In the genomic region with DNA sequence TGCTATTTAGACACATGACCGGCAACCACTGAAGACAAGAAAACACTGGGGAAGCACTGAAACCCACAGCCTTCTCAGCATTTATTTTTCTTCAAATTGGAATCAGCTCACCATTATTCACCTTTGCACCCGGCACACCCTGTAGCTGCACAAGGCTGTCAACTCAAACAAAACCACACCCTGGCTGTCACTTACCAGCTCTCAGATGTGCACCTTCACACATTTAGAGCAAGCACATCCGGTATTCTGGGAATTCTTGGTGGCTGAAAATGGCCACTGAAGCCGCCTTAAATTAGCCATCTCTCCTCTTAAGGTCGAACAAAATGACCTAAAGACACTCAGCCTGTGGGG, we compare ENCODE assay signal across 8 cellular contexts. TPM values are rescaled to one million over a fixed set of nuclear protein-coding genes. Genes with fewer than 3 reads are reported as not detected.
DNase-seq lines count a peak whose midpoint lies in the region; ATAC-seq and TF ChIP-seq lines count a peak whose summit lies in the region.

No MANE protein-coding gene starts in this region.

- WGBS in ovary, 3 donors: 40 to 55% (median 54%) methylated on average over 5 of the region's 5 CpGs

- H3K4me3 ChIP-seq in fibroblast of villous mesenchyme (ENCODE audit: low read depth, low read length) (peak overlapping the region; percentile 44), ovary (no peak overlapping the region)

- TF ChIP-seq CTCF in fibroblast of villous mesenchyme (IDR thresholded peaks at IDR 0.05; ENCODE audit: insufficient read depth, low read depth, low read length) (no peak), ovary (IDR thresholded peaks at IDR 0.05) (no peak)

- H3K9me3 ChIP-seq in ovary: no peaks in the 10 kb centered on the region

- ATAC-seq in Right ventricle myocardium superior (ENCODE audit: poor library complexity) (peak; percentile 2), left ventricle myocardium superior (no peak), HG03280 (IDR thresholded peaks at IDR 0.05; ENCODE audit: unreplicated experiment) (peak; percentile 16)
- ATAC-seq in activated CD8-positive, alpha-beta memory T cell treated with anti-CD3 and anti-CD28 coated beads, Interleukin-2, amount 10 ng/mL, durations not matched to agents 7 days and 5 days: peak; percentile 57

- DNase-seq in Right ventricle myocardium superior (no peak), left ventricle myocardium superior (no peak), fibroblast of villous mesenchyme (ENCODE audit: low read depth) (no peak), ovary (no peak), HuH-7.5 (ENCODE audit: low spot score) (no peak)
- peak; percentile 93 for DNase-seq in activated CD8-positive, alpha-beta memory T cell treated with anti-CD3 and anti-CD28 coated beads, Interleukin-2, amount 10 ng/mL, durations not matched to agents 7 days and 5 days
- peak; percentile 53 for DNase-seq in stimulated activated CD4-positive, alpha-beta T cell treated with anti-CD3 and anti-CD28 coated beads, Interleukin-4, amount 100 ng/mL, for 1 hour

- H3K9me3 Mint-ChIP-seq in activated CD8-positive, alpha-beta memory T cell treated with anti-CD3 and anti-CD28 coated beads, Interleukin-2, amount 10 ng/mL, durations not matched to agents 7 days and 5 days (ENCODE audit: low read depth): no peaks in the 10 kb centered on the region

- TF ChIP-seq POLR2A in ovary (IDR thresholded peaks at IDR 0.05): no peak

- CTCF ChIA-PET in activated CD8-positive, alpha-beta memory T cell treated with anti-CD3 and anti-CD28 coated beads, Interleukin-2, amount 10 ng/mL, durations not matched to agents 7 days and 5 days (lab: Charles Lee): interaction anchor here (0.7 to 4.5 kb wide), 17 partner anchors 11 to 686 kb away, joined by 3 to 28 read pairs (median 4); a partner anchor contains a TSS

- peaks cover 7% of the 10 kb centered on the region for H3K27me3 ChIP-seq in ovary

- intact Hi-C loops in Right ventricle myocardium superior (cut with DNase I): loop anchor here (10.0 kb wide), 1 partner anchor 148 kb away; a partner anchor contains a TSS
- intact Hi-C loops in left ventricle myocardium superior (cut with micrococcal nuclease): no loop called here
- intact Hi-C loops in ovary (cut with DNase I): loop anchor here in 1 of 4 donors (10.0 kb wide), 1 partner anchor 148 kb away; a partner anchor contains a TSS

- no peaks in the 10 kb centered on the region for H3K36me3 ChIP-seq in ovary

- H3K27ac Mint-ChIP-seq in activated CD8-positive, alpha-beta memory T cell treated with anti-CD3 and anti-CD28 coated beads, Interleukin-2, amount 10 ng/mL, durations not matched to agents 7 days and 5 days: peak overlapping the region; percentile 97

- TF ChIP-seq EP300 in ovary (IDR thresholded peaks at IDR 0.05): no peak

- H3K27me3 Mint-ChIP-seq in activated CD8-positive, alpha-beta memory T cell treated with anti-CD3 and anti-CD28 coated beads, Interleukin-2, amount 10 ng/mL, durations not matched to agents 7 days and 5 days: peaks cover 10% of the 10 kb centered on the region

- H3K4me3 Mint-ChIP-seq in activated CD8-positive, alpha-beta memory T cell treated with anti-CD3 and anti-CD28 coated beads, Interleukin-2, amount 10 ng/mL, durations not matched to agents 7 days and 5 days: peak overlapping the region; percentile 63

- peaks cover 73% of the 10 kb centered on the region for H3K4me1 Mint-ChIP-seq in activated CD8-positive, alpha-beta memory T cell treated with anti-CD3 and anti-CD28 coated beads, Interleukin-2, amount 10 ng/mL, durations not matched to agents 7 days and 5 days

- peaks cover 2% of the 10 kb centered on the region for H3K36me3 Mint-ChIP-seq in activated CD8-positive, alpha-beta memory T cell treated with anti-CD3 and anti-CD28 coated beads, Interleukin-2, amount 10 ng/mL, durations not matched to agents 7 days and 5 days

- no peak overlapping the region for H3K27ac ChIP-seq in ovary

- no peaks in the 10 kb centered on the region for H3K4me1 ChIP-seq in ovary (ENCODE audit: insufficient read depth)

RNA-seq across cellular contexts. Expression of a gene that starts 5.9 kb away (rescaled TPM):
- total RNA-seq in Right ventricle myocardium superior (6.7 TPM), left ventricle myocardium superior (5.6 TPM), fibroblast of villous mesenchyme (3.2 and 12.1 TPM in 2 replicates), ovary (10 to 100 TPM in 3 of 7 donors, 1 to 10 TPM in 4; 5.7 to 12.1 (median 10.0) TPM)
- total RNA-seq in activated CD8-positive, alpha-beta memory T cell treated with anti-CD3 and anti-CD28 coated beads, Interleukin-2, amount 10 ng/mL, durations not matched to agents 7 days and 5 days: 10 to 100 TPM; 12.5 to 30.3 TPM
- polyA plus RNA-seq in ovary: 1 to 10 TPM; 1.3 to 6.8 TPM

RNA-seq across cellular contexts. Expression of a gene that starts 6.2 kb away (rescaled TPM):
- total RNA-seq in Right ventricle myocardium superior (not detected), left ventricle myocardium superior (not detected), fibroblast of villous mesenchyme (not detected in 2 replicates), ovary (10 to 100 TPM in 1 of 7 donors, 1 to 10 TPM in 3, not detected in 3; 1.1 to 12.9 (median 1.4) TPM)
- not detected for total RNA-seq in activated CD8-positive, alpha-beta memory T cell treated with anti-CD3 and anti-CD28 coated beads, Interleukin-2, amount 10 ng/mL, durations not matched to agents 7 days and 5 days
- polyA plus RNA-seq in ovary: under 1 TPM in 1 of 2 donors, not detected in 1; 0.10 TPM

RNA-seq across cellular contexts. Expression of a gene that starts 56.4 kb away (rescaled TPM):
- total RNA-seq in Right ventricle myocardium superior: 22.3 TPM
- total RNA-seq in left ventricle myocardium superior: 26.1 TPM
- total RNA-seq in activated CD8-positive, alpha-beta memory T cell treated with anti-CD3 and anti-CD28 coated beads, Interleukin-2, amount 10 ng/mL, durations not matched to agents 7 days and 5 days: 100 to 1,000 TPM; 108 to 116 TPM
- total RNA-seq in fibroblast of villous mesenchyme: 63.9 and 64.7 TPM in 2 replicates
- total RNA-seq in ovary: 10 to 100 TPM; 27.9 to 72.1 (median 47.1) TPM
- polyA plus RNA-seq in ovary: 10 to 100 TPM; 27.0 to 47.9 TPM

Comparison
In these comparisons a context has a peak if more than half of its experiments do, and no peak if none do; other contexts are left out.
1. DNase-seq: peak in activated CD8-positive, alpha-beta memory T cell treated with anti-CD3 and anti-CD28 coated beads, Interleukin-2, amount 10 ng/mL, durations not matched to agents 7 days and 5 days (single experiment) and stimulated activated CD4-positive, alpha-beta T cell treated with anti-CD3 and anti-CD28 coated beads, Interleukin-4, amount 100 ng/mL, for 1 hour (single experiment); none in Right ventricle myocardium superior (single experiment), left ventricle myocardium superior (single experiment), fibroblast of villous mesenchyme (single experiment), ovary (0 of 5) and HuH-7.5 (single experiment).